In genomic region chr20:37914672-37915433, GRCh38 we compare ENCODE assay signal across 9 cellular contexts. TPM values are rescaled to one million over a fixed set of nuclear protein-coding genes. Genes with fewer than 3 reads are reported as not detected.
DNase-seq lines count a peak whose midpoint lies in the region; ATAC-seq and TF ChIP-seq lines count a peak whose summit lies in the region.
"Had no signal": no experiment of that assay in that cellular context is flagged by ENCODE, and none has a peak within 500 bp of the region (broad histone marks: within the 10 kb centered on the region; RNA-seq: fewer than 3 reads in every experiment).

No MANE protein-coding gene starts in this region.

- TF ChIP-seq RAD21 in neural cell (conservative IDR thresholded peaks at IDR 0.05) = no peak

- H3K9me2 ChIP-seq in neural cell (ENCODE audit: insufficient read depth, low read length) = no peaks in the 10 kb centered on the region

- H3K9me3 ChIP-seq in neural cell (ENCODE audit: low read length) = no peaks in the 10 kb centered on the region

- H3K27ac ChIP-seq in neural cell (ENCODE audit: low read length) = peak overlapping the region; percentile 32

- H4K20me1 ChIP-seq in neural cell (ENCODE audit: insufficient read depth) = no peaks in the 10 kb centered on the region

- H3K36me3 ChIP-seq in neural cell (ENCODE audit: insufficient read depth, low read length) = no peaks in the 10 kb centered on the region

- H3K79me2 ChIP-seq in neural cell (replicated peaks; ENCODE audit: insufficient read depth, low read length) = no peaks in the 10 kb centered on the region

- no peak for ATAC-seq in GM18520 (IDR thresholded peaks at IDR 0.05; ENCODE audit: unreplicated experiment)

- peak overlapping the region; percentile 47 for H3K4me3 ChIP-seq in neural cell (ENCODE audit: low read length)

- no peak overlapping the region for H2AFZ ChIP-seq in neural cell (ENCODE audit: low read depth, low read length)

- TF ChIP-seq CTCF in neural cell (IDR thresholded peaks at IDR 0.05; ENCODE audit: poor library complexity, severe bottlenecking) = no peak

- H3K27me3 ChIP-seq in neural cell (ENCODE audit: insufficient read depth, low read depth, low read length) = no peaks in the 10 kb centered on the region

- in situ Hi-C loops in G401 (cut with HindIII; ENCODE audit: low sequenced_read_pairs) = loop anchor here (10.0 kb wide), 1 partner anchor 80 kb away; no protein-coding TSS in a partner anchor

- peak overlapping the region; percentile 42 for H3K9ac ChIP-seq in neural cell (ENCODE audit: low read length)

- H3F3A ChIP-seq in neural cell (ENCODE audit: insufficient read depth, low read length, poor library complexity, severe bottlenecking) = no peaks in the 10 kb centered on the region

- H3K4me2 ChIP-seq in neural cell (ENCODE audit: low read length) = no peak overlapping the region

- TF ChIP-seq EP300 in neural cell (conservative IDR thresholded peaks at IDR 0.05; ENCODE audit: poor library complexity, severe bottlenecking) = no peak

- DNase-seq in G401 (ENCODE audit: low spot score) (peak; percentile 29), NCI-H69 (lab: John Stamatoyannopoulos, UW) (peak; percentile 87), ecto neural progenitor cell (ENCODE audit: low spot score) (peak; percentile 80), DMS53 (lab: John Stamatoyannopoulos, UW) (no peak), dermis blood vessel endothelial cell (no peak), NCI-H510A (lab: John Stamatoyannopoulos, UW) (no peak)

TF ChIP-seq in neural cell, 6 proteins besides CTCF, POLR2A, EP300 and RAD21:
- peak; percentile 11 for TF ChIP-seq SMC3 (conservative IDR thresholded peaks at IDR 0.05; ENCODE audit: poor library complexity)
- TF ChIP-seq, protein P1, sequence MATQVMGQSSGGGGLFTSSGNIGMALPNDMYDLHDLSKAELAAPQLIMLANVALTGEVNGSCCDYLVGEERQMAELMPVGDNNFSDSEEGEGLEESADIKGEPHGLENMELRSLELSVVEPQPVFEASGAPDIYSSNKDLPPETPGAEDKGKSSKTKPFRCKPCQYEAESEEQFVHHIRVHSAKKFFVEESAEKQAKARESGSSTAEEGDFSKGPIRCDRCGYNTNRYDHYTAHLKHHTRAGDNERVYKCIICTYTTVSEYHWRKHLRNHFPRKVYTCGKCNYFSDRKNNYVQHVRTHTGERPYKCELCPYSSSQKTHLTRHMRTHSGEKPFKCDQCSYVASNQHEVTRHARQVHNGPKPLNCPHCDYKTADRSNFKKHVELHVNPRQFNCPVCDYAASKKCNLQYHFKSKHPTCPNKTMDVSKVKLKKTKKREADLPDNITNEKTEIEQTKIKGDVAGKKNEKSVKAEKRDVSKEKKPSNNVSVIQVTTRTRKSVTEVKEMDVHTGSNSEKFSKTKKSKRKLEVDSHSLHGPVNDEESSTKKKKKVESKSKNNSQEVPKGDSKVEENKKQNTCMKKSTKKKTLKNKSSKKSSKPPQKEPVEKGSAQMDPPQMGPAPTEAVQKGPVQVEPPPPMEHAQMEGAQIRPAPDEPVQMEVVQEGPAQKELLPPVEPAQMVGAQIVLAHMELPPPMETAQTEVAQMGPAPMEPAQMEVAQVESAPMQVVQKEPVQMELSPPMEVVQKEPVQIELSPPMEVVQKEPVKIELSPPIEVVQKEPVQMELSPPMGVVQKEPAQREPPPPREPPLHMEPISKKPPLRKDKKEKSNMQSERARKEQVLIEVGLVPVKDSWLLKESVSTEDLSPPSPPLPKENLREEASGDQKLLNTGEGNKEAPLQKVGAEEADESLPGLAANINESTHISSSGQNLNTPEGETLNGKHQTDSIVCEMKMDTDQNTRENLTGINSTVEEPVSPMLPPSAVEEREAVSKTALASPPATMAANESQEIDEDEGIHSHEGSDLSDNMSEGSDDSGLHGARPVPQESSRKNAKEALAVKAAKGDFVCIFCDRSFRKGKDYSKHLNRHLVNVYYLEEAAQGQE (IDR thresholded peaks at IDR 0.05; ENCODE audit: borderline replicate concordance) = no peak
TF ChIP-seq in neural cell: peak in this region for 1.

RNA-seq across cellular contexts. Expression of gene VSTM2L, which starts 11.9 kb away (rescaled TPM):
- total RNA-seq in G401 (2014; rRNA removed; shearing (Covaris generic)) = 27.7 and 39.2 TPM in 2 replicates
- 21.5 and 22.1 TPM in 2 replicates for polyA plus RNA-seq in neural cell
- polyA minus RNA-seq in neural cell = 11.7 and 13.4 TPM in 2 replicates
- total RNA-seq in dermis blood vessel endothelial cell = 0.51 TPM in 1 of 2 replicates, not detected in the other
- total RNA-seq: T-helper 2 cell treated with Interferon-gamma antibody and Interleukin-4, amounts not matched to agents 100 ng/mL and 5 ng/mL, for 36 hours had no signal

Comparison
In these comparisons a context has a peak if more than half of its experiments do, and no peak if none do; other contexts are left out.
1. DNase-seq: peak in G401 (single experiment), NCI-H69 (single experiment) and ecto neural progenitor cell (single experiment); none in DMS53 (single experiment), dermis blood vessel endothelial cell (single experiment) and NCI-H510A (single experiment).
2. RNA of gene VSTM2L, which starts 11.9 kb away (total RNA-seq): 27.7 to 39.2 TPM in G401; 0.51 TPM in dermis blood vessel endothelial cell; every median in the first group is over 10 times any median in the second.